24 cellular contexts compared by ENCODE assay signal in genomic region chr10:49664006-49664841, GRCh38. TPM values are rescaled to one million over a fixed set of nuclear protein-coding genes. Genes with fewer than 3 reads are reported as not detected.
A peak's percentile ranks its signal among the peaks of the same experiment; 100 is the strongest.
DNase-seq lines count a peak whose midpoint lies in the region; ATAC-seq, FAIRE-seq and TF ChIP-seq lines count a peak whose summit lies in the region.
"Had no signal": no experiment of that assay in that cellular context is flagged by ENCODE, and none has a peak within 500 bp of the region (broad histone marks: within the 10 kb centered on the region; RNA-seq: fewer than 3 reads in every experiment).

No MANE protein-coding gene starts in this region.

- H3K79me2 ChIP-seq in SK-N-SH (ENCODE audit: insufficient read depth) = no peaks in the 10 kb centered on the region
- H3K79me2 ChIP-seq in H1 (ENCODE audit: control insufficient read depth in 1 of 2, insufficient read depth in 2 of 2, low read length in 2 of 2) = no peaks in the 10 kb centered on the region

- no peak overlapping the region for H2BK5ac ChIP-seq in H1 (ENCODE audit: low read depth, low read length)

- TF ChIP-seq RAD21 in SK-N-SH (IDR thresholded peaks at IDR 0.05; ENCODE audit: low read length) = no peak
- TF ChIP-seq RAD21 in H1 (IDR thresholded peaks at IDR 0.05 in 1 of 2, conservative IDR thresholded peaks at IDR 0.05 in 1 of 2; ENCODE audit: low read depth in 2 of 2, low read length in 2 of 2) = no peak

- H4K91ac ChIP-seq in H1 (replicated peaks; ENCODE audit: insufficient read length, low read length) = no peak overlapping the region

- H4K20me1 ChIP-seq in SK-N-SH (ENCODE audit: insufficient read depth) (no peaks in the 10 kb centered on the region), H1 (replicated peaks in 1 of 2; ENCODE audit: control insufficient read depth in 1 of 2, insufficient read depth in 2 of 2, low read length in 2 of 2) (no peaks in the 10 kb centered on the region)
- H4K20me1 ChIP-seq: BLaER1 treated with 17β-estradiol and CSF1 and Interleukin-3, amounts not matched to agents 10 nM and 100 nM had no signal

- no peak overlapping the region for H3K9ac ChIP-seq in SK-N-SH
- H3K9ac ChIP-seq in H1 (replicated peaks in 1 of 4; ENCODE audit: extremely low read depth in 1 of 4, low read depth in 3 of 4, low read length in 3 of 4) = no peak overlapping the region
- H3K9ac ChIP-seq: BLaER1 treated with 17β-estradiol and CSF1 and Interleukin-3, amounts not matched to agents 10 nM and 100 nM had no signal

- no peaks in the 10 kb centered on the region for H3K9me2 ChIP-seq in SK-N-SH

- no peak overlapping the region for H2BK120ac ChIP-seq in H1 (replicated peaks; ENCODE audit: low read depth, low read length)

- H3K27ac Mint-ChIP-seq in stimulated activated naive CD8-positive, alpha-beta T cell treated with anti-CD3 and anti-CD28 coated beads, Interleukin-15, amount 100 ng/mL, for 72 hours = no peak overlapping the region
- H3K27ac Mint-ChIP-seq: CD8-positive, alpha-beta memory T cell; GM23338 had no signal

- H3F3A ChIP-seq in SK-N-SH (replicated peaks; ENCODE audit: insufficient read depth) = no peaks in the 10 kb centered on the region

- H3K23ac ChIP-seq in H1 (ENCODE audit: insufficient read length) = no peak overlapping the region

- H3K4me3 ChIP-seq in SK-N-SH (ENCODE audit: low read depth in 2 of 2, low read length in 1 of 2) (no peak overlapping the region), H1 (ENCODE audit: extremely low read depth in 1 of 4, insufficient read depth in 2 of 4, low read depth in 3 of 4, low read length in 4 of 4) (no peak overlapping the region), lung (no peak overlapping the region)
- H3K4me3 ChIP-seq: BLaER1 treated with 17β-estradiol and CSF1 and Interleukin-3, amounts not matched to agents 10 nM and 100 nM; GM23338; K562 had no signal

- no peak overlapping the region for H3K4ac ChIP-seq in H1 (replicated peaks; ENCODE audit: insufficient read length, low read depth, low read length)

- POLR2A ChIA-PET in SK-N-SH (lab: Yijun Ruan, JAX) = no interaction called here
- POLR2A ChIA-PET in H1 (lab: Charles Lee; ENCODE audit: partially characterized antibody) = no interaction called here

- no peaks in the 10 kb centered on the region; the same call in 1 of the 2 replicates for H3K27me3 ChIP-seq in SK-N-SH (ENCODE audit: insufficient read depth)
- peaks cover 0 to 3% (median 2%) of the 10 kb centered on the region in 4 experiments; a peak in 1 of 7 replicates for H3K27me3 ChIP-seq in H1 (replicated peaks in 1 of 4; ENCODE audit: control insufficient read depth in 3 of 4, extremely low read depth in 1 of 4, insufficient read depth in 3 of 4, low read length in 3 of 4)
- peaks cover 4% of the 10 kb centered on the region for H3K27me3 ChIP-seq in lung (ENCODE audit: control insufficient read depth, insufficient read depth)
- H3K27me3 ChIP-seq: BLaER1 treated with 17β-estradiol and CSF1 and Interleukin-3, amounts not matched to agents 10 nM and 100 nM had no signal

- no peak overlapping the region for H4K5ac ChIP-seq in H1 (ENCODE audit: insufficient read length, low read depth, low read length)

- no peak overlapping the region for H2BK15ac ChIP-seq in H1 (ENCODE audit: low read length)

- WGBS in SK-N-SH (ENCODE audit: low lambda C conversion rate) = 37% methylated on average over 5 of the region's 7 CpGs
- WGBS in H1 (ENCODE audit: extremely low coverage in 1 of 2, insufficient coverage in 1 of 2, insufficient read length in 1 of 2, insufficient replicate concordance in 2 of 2, low coverage in 1 of 2, low lambda C conversion rate in 2 of 2, missing lambda C conversion rate in 1 of 2), 2 experiments = 86% methylated on average over 7 of the region's 7 CpGs; no CpG with 5 or more reads in 1 of the 2 experiments
- WGBS in lung, 2 donors = 81 to 84% methylated on average over 7 of the region's 7 CpGs

- H3K4me3 Mint-ChIP-seq in stimulated activated naive CD8-positive, alpha-beta T cell treated with anti-CD3 and anti-CD28 coated beads, Interleukin-15, amount 100 ng/mL, for 72 hours = no peak overlapping the region
- H3K4me3 Mint-ChIP-seq: CD8-positive, alpha-beta memory T cell; GM23338; H9 had no signal

- H4K8ac ChIP-seq in H1 (ENCODE audit: extremely low read depth, insufficient read depth, low read length) = no peak overlapping the region

- H3K36me3 ChIP-seq in SK-N-SH (replicated peaks in 1 of 2; ENCODE audit: control insufficient read depth in 1 of 2, insufficient read depth in 2 of 2, low read length in 1 of 2) = no peaks in the 10 kb centered on the region
- H3K36me3 ChIP-seq in H1 (ENCODE audit: control insufficient read depth in 2 of 4, insufficient read depth in 4 of 4, low read length in 3 of 4) = no peaks in the 10 kb centered on the region
- H3K36me3 ChIP-seq in lung (ENCODE audit: control insufficient read depth in 2 of 2, insufficient read depth in 2 of 2, low read length in 2 of 2) = no peaks in the 10 kb centered on the region
- H3K36me3 ChIP-seq: BLaER1 treated with 17β-estradiol and CSF1 and Interleukin-3, amounts not matched to agents 10 nM and 100 nM had no signal

- no peak for ATAC-seq in SK-N-SH treated with all-trans-retinoic acid at 6 μM for 48 hours
- no peak for ATAC-seq in lung (ENCODE audit: insufficient read depth, low FRiP score)
- ATAC-seq in stimulated activated naive CD8-positive, alpha-beta T cell treated with anti-CD3 and anti-CD28 coated beads, Interleukin-15, amount 100 ng/mL, for 72 hours = no peak
- no peak for ATAC-seq in HG02970 (IDR thresholded peaks at IDR 0.05; ENCODE audit: low FRiP score, unreplicated experiment)
- no peak for ATAC-seq in HG02642 (IDR thresholded peaks at IDR 0.05; ENCODE audit: poor library complexity, unreplicated experiment)
- ATAC-seq: GM23338 had no signal

- H3K9me3 Mint-ChIP-seq in stimulated activated naive CD8-positive, alpha-beta T cell treated with anti-CD3 and anti-CD28 coated beads, Interleukin-15, amount 100 ng/mL, for 72 hours = peaks cover 7 to 9% of the 10 kb centered on the region in 2 donors

- H2AK5ac ChIP-seq in H1 (ENCODE audit: low read depth, low read length) = no peak overlapping the region

- H3K9me3 ChIP-seq in SK-N-SH = no peaks in the 10 kb centered on the region
- H3K9me3 ChIP-seq in H1 (ENCODE audit: insufficient read depth in 2 of 2, low read depth in 1 of 2, low read length in 1 of 2) = no peaks in the 10 kb centered on the region
- peaks cover 4 to 14% of the 10 kb centered on the region in 2 donors for H3K9me3 ChIP-seq in lung (ENCODE audit: control insufficient read depth in 2 of 2, insufficient read depth in 1 of 2, low read length in 1 of 2)

- H3K14ac ChIP-seq in H1 (ENCODE audit: insufficient read length) = no peak overlapping the region

- H3K18ac ChIP-seq in H1 (ENCODE audit: extremely low read depth, low read length) = no peak overlapping the region

- H3K4me2 ChIP-seq in SK-N-SH (no peak overlapping the region), H1 (ENCODE audit: insufficient read depth in 1 of 2, low read depth in 2 of 2, low read length in 2 of 2) (no peak overlapping the region)
- H3K4me2 ChIP-seq: BLaER1 treated with 17β-estradiol and CSF1 and Interleukin-3, amounts not matched to agents 10 nM and 100 nM; GM23338 had no signal

- FAIRE-seq in H1 (lab: Jason Lieb, UNC) = no peak
- FAIRE-seq: D721Med, G401.6, GM12892, GM18507, K562 had no signal

- TF ChIP-seq EP300 in SK-N-SH (IDR thresholded peaks at IDR 0.05; ENCODE audit: borderline replicate concordance in 1 of 2, low read depth in 1 of 2, low read length in 1 of 2) = 0 out of 4 replicates have a peak, but pooled peaks of 1 of the 2 experiments have one; percentile 4
- TF ChIP-seq EP300 in H1 (IDR thresholded peaks at IDR 0.05; ENCODE audit: borderline replicate concordance in 1 of 2, low read depth in 2 of 2, low read length in 2 of 2) = no peak

- DNase-seq in SK-N-SH = peak; percentile 64
- DNase-seq in NCI-H69 (lab: John Stamatoyannopoulos, UW) = peak; percentile 40
- peak in 1 of 2 experiments; percentile 29 for DNase-seq in H1 (ENCODE audit: low read depth in 1 of 2, low spot score in 2 of 2)
- peak; percentile 22 for DNase-seq in lung (ENCODE audit: low spot score)
- DNase-seq in stimulated activated naive CD8-positive, alpha-beta T cell treated with anti-CD3 and anti-CD28 coated beads, Interleukin-15, amount 100 ng/mL, for 72 hours = no peak
- DNase-seq: CD8-positive, alpha-beta memory T cell; COR-L47; IMR-90 had no signal

- peaks cover 0 to 53% of the 10 kb centered on the region in 2 experiments; a peak in 2 of 4 replicates for H3K4me1 ChIP-seq in SK-N-SH (ENCODE audit: control insufficient read depth in 1 of 2, insufficient read depth in 2 of 2, low read depth in 1 of 2, low read length in 1 of 2)
- peaks cover 0 to 8% (median under 1%) of the 10 kb centered on the region in 4 experiments; a peak in 1 of 7 replicates for H3K4me1 ChIP-seq in H1 (replicated peaks in 1 of 4; ENCODE audit: control insufficient read depth in 3 of 4, insufficient read depth in 4 of 4, low read length in 3 of 4)
- no peaks in the 10 kb centered on the region for H3K4me1 ChIP-seq in lung (ENCODE audit: control insufficient read depth in 2 of 2, insufficient read depth in 2 of 2, low read length in 2 of 2)
- H3K4me1 ChIP-seq: BLaER1 treated with 17β-estradiol and CSF1 and Interleukin-3, amounts not matched to agents 10 nM and 100 nM had no signal

- no peaks in the 10 kb centered on the region for H3K4me1 Mint-ChIP-seq in stimulated activated naive CD8-positive, alpha-beta T cell treated with anti-CD3 and anti-CD28 coated beads, Interleukin-15, amount 100 ng/mL, for 72 hours
- H3K4me1 Mint-ChIP-seq: CD8-positive, alpha-beta memory T cell had no signal

- H3K27ac ChIP-seq in SK-N-SH (ENCODE audit: low read depth in 2 of 2, low read length in 1 of 2) = peak overlapping the region in 1 of 2 experiments; percentile 91; a peak in 2 of 4 replicates
- H3K27ac ChIP-seq in H1 (ENCODE audit: low read depth, low read length) = no peak overlapping the region
- no peak overlapping the region for H3K27ac ChIP-seq in lung (ENCODE audit: low read depth in 1 of 2, low read length in 1 of 2)
- H3K27ac ChIP-seq: 22Rv1; BLaER1 treated with 17β-estradiol and CSF1 and Interleukin-3, amounts not matched to agents 10 nM and 100 nM; HL-60 had no signal

- CTCF ChIA-PET in SK-N-SH (lab: Yijun Ruan, JAX) = interaction anchor here (0.8 to 1.5 kb wide), 5 partner anchors 46 to 118 kb away, joined by 3 to 5 read pairs (median 3); no protein-coding TSS in a partner anchor
- CTCF ChIA-PET in H1 (lab: Charles Lee; ENCODE audit: partially characterized antibody) = interaction anchor here (0.7 to 1.9 kb wide), 4 partner anchors 11 to 71 kb away, joined by 3 to 8 read pairs (median 4); no protein-coding TSS in a partner anchor

- H2BK20ac ChIP-seq in H1 (ENCODE audit: low read length) = no peak overlapping the region

- H2AFZ ChIP-seq in SK-N-SH (ENCODE audit: low read depth) (no peak overlapping the region), H1 (ENCODE audit: low read length) (no peak overlapping the region)
- H2AFZ ChIP-seq: GM23338 had no signal

- H3K23me2 ChIP-seq in H1 (ENCODE audit: low read depth, low read length) = no peaks in the 10 kb centered on the region

- no peak overlapping the region for H2BK12ac ChIP-seq in H1 (ENCODE audit: low read depth, low read length)

- TF ChIP-seq CTCF in SK-N-SH (IDR thresholded peaks at IDR 0.05) = no peak
- TF ChIP-seq CTCF in H1 (IDR thresholded peaks at IDR 0.05; ENCODE audit: control extremely low read depth in 1 of 3, insufficient read depth in 1 of 3, low read depth in 1 of 3, low read length in 3 of 3) = no peak
- no peak for TF ChIP-seq CTCF in lung (IDR thresholded peaks at IDR 0.05; ENCODE audit: control extremely low read depth, extremely low read depth)

- peaks cover 14% of the 10 kb centered on the region for H3K27me3 Mint-ChIP-seq in stimulated activated naive CD8-positive, alpha-beta T cell treated with anti-CD3 and anti-CD28 coated beads, Interleukin-15, amount 100 ng/mL, for 72 hours

- H3K56ac ChIP-seq in H1 (replicated peaks; ENCODE audit: insufficient read length, low read depth, low read length) = no peak overlapping the region

- H3K79me1 ChIP-seq in H1 (ENCODE audit: low read depth, low read length) = no peaks in the 10 kb centered on the region

- TF ChIP-seq POLR2A in H1 (IDR thresholded peaks at IDR 0.05; ENCODE audit: control extremely low read depth in 1 of 2, low read depth in 2 of 2, low read length in 2 of 2) = no peak

RNA-seq across cellular contexts. Expression of gene C10orf53, which starts 15.2 kb away (rescaled TPM):
- polyA plus RNA-seq in SK-N-SH (2012; rRNA removed) (0.03 TPM in 1 of 2 replicates, not detected in the other), H1 (2011; rRNA removed) (not detected in 2 replicates), lung (not detected)
- polyA plus RNA-seq in SK-N-SH (2012; cell fraction: cytosol; rRNA removed) = not detected in 2 replicates
- not detected in 2 replicates for polyA plus RNA-seq in SK-N-SH (2012; cell fraction: nucleus; rRNA removed)
- not detected in 2 replicates for total RNA-seq in H1 (2021; fragmentation: NEBNext Ultra II Directional; extraction: Animal tissue kit (Norgen Biotek cat#: 25700))
- polyA plus RNA-seq in H1 (2011; cell fraction: cytosol; rRNA removed) = not detected
- 0.16 TPM for polyA plus RNA-seq in H1 (2011; cell fraction: nucleus; rRNA removed)
- polyA plus RNA-seq in H1 (2012, experiment 1 of 2) = not detected in 4 replicates
- polyA plus RNA-seq in H1 (2012, experiment 2 of 2) = not detected
- not detected for polyA plus RNA-seq in H1 (2013, experiment 1 of 2)
- polyA plus RNA-seq in H1 (2013, experiment 2 of 2) = not detected
- polyA minus RNA-seq in H1 (2011; rRNA and poly(A)+ RNA removed) = not detected in 2 replicates
- polyA minus RNA-seq in H1 (2011; cell fraction: cytosol; rRNA and poly(A)+ RNA removed) = not detected
- not detected for polyA minus RNA-seq in H1 (2011; cell fraction: nucleus; rRNA and poly(A)+ RNA removed)
- under 1 TPM; 0.09 to 0.11 TPM for total RNA-seq in lung
- total RNA-seq: A673; CD8-positive, alpha-beta memory T cell; GM23338; H9; HT1080; IMR-90; K562 had no signal
- polyA plus RNA-seq: AG04450; CD8-positive, alpha-beta memory T cell; GM23338; IMR-90; K562 had no signal

RNA-seq across cellular contexts. Expression of gene CHAT, which starts 50.4 kb away (rescaled TPM):
- polyA plus RNA-seq in SK-N-SH (2012; rRNA removed) (0.08 TPM in 1 of 2 replicates, not detected in the other), H1 (2011; rRNA removed) (not detected in 2 replicates), lung (not detected)
- not detected in 2 replicates for polyA plus RNA-seq in SK-N-SH (2012; cell fraction: cytosol; rRNA removed)
- polyA plus RNA-seq in SK-N-SH (2012; cell fraction: nucleus; rRNA removed) = 0.08 TPM in 1 of 2 replicates, not detected in the other
- not detected in 2 replicates for total RNA-seq in H1 (2021; fragmentation: NEBNext Ultra II Directional; extraction: Animal tissue kit (Norgen Biotek cat#: 25700))
- 0.03 TPM for polyA plus RNA-seq in H1 (2011; cell fraction: cytosol; rRNA removed)
- polyA plus RNA-seq in H1 (2011; cell fraction: nucleus; rRNA removed) = not detected
- polyA plus RNA-seq in H1 (2012, experiment 1 of 2) = not detected in 4 replicates
- polyA plus RNA-seq in H1 (2012, experiment 2 of 2) = not detected
- not detected for polyA plus RNA-seq in H1 (2013, experiment 1 of 2)
- polyA plus RNA-seq in H1 (2013, experiment 2 of 2) = not detected
- not detected in 2 replicates for polyA minus RNA-seq in H1 (2011; rRNA and poly(A)+ RNA removed)
- not detected for polyA minus RNA-seq in H1 (2011; cell fraction: cytosol; rRNA and poly(A)+ RNA removed)
- not detected for polyA minus RNA-seq in H1 (2011; cell fraction: nucleus; rRNA and poly(A)+ RNA removed)
- not detected for total RNA-seq in lung
- total RNA-seq: CD8-positive, alpha-beta memory T cell; GM23338; H9; HT1080; IMR-90; K562 had no signal
- polyA plus RNA-seq: AG04450; CD8-positive, alpha-beta memory T cell; GM23338; IMR-90; K562 had no signal

RNA-seq across cellular contexts. Expression of gene SLC18A3, which starts 54.1 kb away (rescaled TPM):
- 1.7 TPM in 2 replicates for polyA plus RNA-seq in SK-N-SH (2012; rRNA removed)
- 0.84 and 1.6 TPM in 2 replicates for polyA plus RNA-seq in SK-N-SH (2012; cell fraction: cytosol; rRNA removed)
- polyA plus RNA-seq in SK-N-SH (2012; cell fraction: nucleus; rRNA removed) = 1.1 and 1.4 TPM in 2 replicates
- 0.13 TPM in 1 of 2 replicates, not detected in the other for total RNA-seq in H1 (2021; fragmentation: NEBNext Ultra II Directional; extraction: Animal tissue kit (Norgen Biotek cat#: 25700))
- polyA plus RNA-seq in H1 (2011; rRNA removed) = 0.17 and 0.28 TPM in 2 replicates
- polyA plus RNA-seq in H1 (2011; cell fraction: cytosol; rRNA removed) = 0.10 TPM
- 0.06 TPM for polyA plus RNA-seq in H1 (2011; cell fraction: nucleus; rRNA removed)
- polyA plus RNA-seq in H1 (2012, experiment 1 of 2) = 0.11 to 0.19 TPM (median 0.13 TPM) in 3 of 4 replicates, not detected in the other
- polyA plus RNA-seq in H1 (2012, experiment 2 of 2) = not detected
- polyA plus RNA-seq in H1 (2013, experiment 1 of 2) = 0.04 TPM
- 0.02 TPM for polyA plus RNA-seq in H1 (2013, experiment 2 of 2)
- not detected in 2 replicates for polyA minus RNA-seq in H1 (2011; rRNA and poly(A)+ RNA removed)
- polyA minus RNA-seq in H1 (2011; cell fraction: cytosol; rRNA and poly(A)+ RNA removed) = not detected
- polyA minus RNA-seq in H1 (2011; cell fraction: nucleus; rRNA and poly(A)+ RNA removed) = 0.20 TPM
- not detected for total RNA-seq in lung
- polyA plus RNA-seq in lung = not detected
- total RNA-seq: CD8-positive, alpha-beta memory T cell; GM23338; H9; HT1080; IMR-90; K562 had no signal
- polyA plus RNA-seq: AG04450; CD8-positive, alpha-beta memory T cell; IMR-90; K562 had no signal

Comparison
In these comparisons a context has a peak if more than half of its experiments do, and no peak if none do; other contexts are left out.
1. DNase-seq: peak in SK-N-SH (single experiment), NCI-H69 (single experiment) and lung (single experiment); none in stimulated activated naive CD8-positive, alpha-beta T cell treated with anti-CD3 and anti-CD28 coated beads, Interleukin-15, amount 100 ng/mL, for 72 hours (0 of 2).
2. Of the 17 proteins assayed by ChIP-seq in both H1 and SK-N-SH: peak only in H1: YY1; only in SK-N-SH: none; in both: none; in neither: 15; mixed calls (peak in some experiments, not most) for 1.